Comparison of ENCODE assay signal across 12 cellular contexts in the genomic region with DNA sequence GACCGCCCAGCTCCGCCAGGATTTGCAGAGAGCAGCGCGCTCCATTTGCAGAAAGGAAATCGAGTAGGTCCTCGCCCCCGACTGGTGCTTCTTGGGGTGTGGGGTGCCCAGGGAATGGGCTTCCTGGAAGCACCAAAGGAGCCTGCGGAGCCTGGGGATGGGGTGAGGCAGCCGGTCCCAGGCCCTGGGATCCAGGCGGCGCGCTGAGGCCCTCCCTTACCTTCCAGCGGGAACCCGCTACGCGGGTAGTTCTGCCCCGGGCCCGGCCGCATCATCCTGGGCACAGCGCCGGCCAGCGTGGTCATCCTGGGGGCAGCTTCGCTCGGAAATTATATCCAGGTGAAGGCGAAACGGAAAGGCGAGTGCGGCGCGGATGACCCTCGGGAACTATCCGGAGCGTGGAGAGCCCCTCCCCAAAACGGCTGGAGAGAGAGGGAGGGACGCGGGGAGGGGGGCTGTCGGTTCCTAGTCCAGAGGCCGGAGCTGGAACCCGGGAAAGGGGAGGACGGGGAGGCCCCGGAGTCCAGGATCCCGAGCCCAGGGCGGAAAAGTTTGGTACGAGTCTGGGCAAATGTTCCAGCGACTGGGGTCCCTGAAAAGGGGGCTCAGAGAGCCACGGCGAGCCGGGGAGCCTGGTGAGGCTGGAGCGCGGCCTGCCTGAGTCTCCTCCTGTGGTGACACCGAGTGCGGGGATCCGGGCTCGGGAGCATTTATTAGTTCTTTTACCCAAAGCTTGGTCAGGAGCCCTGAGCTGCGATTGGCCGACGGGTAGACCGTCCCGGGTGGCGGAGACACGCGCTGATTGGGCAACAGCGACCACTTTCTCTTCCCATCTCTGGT. TPM values are rescaled to one million over a fixed set of nuclear protein-coding genes. Genes with fewer than 3 reads are reported as not detected.
A peak's percentile ranks its signal among the peaks of the same experiment; 100 is the strongest.
DNase-seq lines count a peak whose midpoint lies in the region; ATAC-seq and TF ChIP-seq lines count a peak whose summit lies in the region.
"Had no signal": no experiment of that assay in that cellular context is flagged by ENCODE, and none has a peak within 500 bp of the region (broad histone marks: within the 10 kb centered on the region; RNA-seq: fewer than 3 reads in every experiment).

Gene PAX3 (minus strand): TSS at position 688 of the 840 bp plus-strand sequence. CDS start 383 bp downstream, at position 305.

- no peak for ATAC-seq in GM21360 (IDR thresholded peaks at IDR 0.05; ENCODE audit: unreplicated experiment)
- ATAC-seq: activated CD4-positive, CD25-positive, alpha-beta regulatory T cell treated with anti-CD3 and anti-CD28 coated beads, Interleukin-2, amount 50 U/mL, for 24 hours; HCT116 had no signal

- H3K9me3 Mint-ChIP-seq in CD14-positive monocyte, result peaks cover 25 to 95% (median 82%) of the 10 kb centered on the region in 7 donors
- peaks cover 2 to 36% (median 13%) of the 10 kb centered on the region in 6 donors for H3K9me3 Mint-ChIP-seq in immature natural killer cell

- H3K4me3 Mint-ChIP-seq in CD14-positive monocyte, result peak within 1 kb of the TSS; percentile 75 to 96
- peak within 1 kb of the TSS in 2 of 5 donors; percentile 0 to 9 for H3K4me3 Mint-ChIP-seq in immature natural killer cell

- H3K27me3 Mint-ChIP-seq in CD14-positive monocyte (ENCODE audit: low read depth in 3 of 3) (peaks cover 100% of the 10 kb centered on the region in 3 donors), immature natural killer cell (ENCODE audit: low read depth in 3 of 3) (peaks cover 35 to 59% (median 55%) of the 10 kb centered on the region in 3 donors)

- DNase-seq in CD14-positive monocyte (ENCODE audit: low spot score) (no peak), HFF-Myc (ENCODE audit: extremely low read depth, low read depth) (no peak), dedifferentiated amniotic fluid mesenchymal stem cell (ENCODE audit: extremely low spot score) (peak; percentile 96), myocyte (ENCODE audit: low read depth) (peak; percentile 76), ACHN (no peak), immature natural killer cell (no peak)
- no peak for DNase-seq in stimulated activated naive CD4-positive, alpha-beta T cell treated with Interleukin-2 at 50 U/mL for 16 hours (lab: John Stamatoyannopoulos, UW)
- DNase-seq: NCI-H1436 treated with DMSO at 0.1 percent for 48 hours, sigmoid colon had no signal

- H3K27ac Mint-ChIP-seq in CD14-positive monocyte (peak within 1 kb of the TSS in 1 of 7 donors; percentile 70), immature natural killer cell (no peak within 1 kb of the TSS)

- H3K4me3 ChIP-seq in HFF-Myc (replicated peaks; ENCODE audit: low read depth, low read length), result peak within 1 kb of the TSS; percentile 53

- intact Hi-C loops in CD14-positive monocyte (cut with micrococcal nuclease), result no loop called here

- TF ChIP-seq CTCF in CD14-positive monocyte (IDR thresholded peaks at IDR 0.05), result no peak
- no peak for TF ChIP-seq CTCF in HFF-Myc (IDR thresholded peaks at IDR 0.05; ENCODE audit: low read depth, low read length, missing control alignments)

- H3K36me3 Mint-ChIP-seq in CD14-positive monocyte (peaks cover 37 to 43% of the 10 kb centered on the region in 2 donors), immature natural killer cell (peaks cover 4 to 14% (median 13%) of the 10 kb centered on the region in 3 donors)

- in situ Hi-C loops in ACHN (cut with HindIII; ENCODE audit: low pct_ligation_motif_present, low pct_unique_long_range_greater_than_20kb, low sequenced_read_pairs), result no loop called here

- H3K4me1 Mint-ChIP-seq in CD14-positive monocyte, result peaks cover 93% of the 10 kb centered on the region
- H3K4me1 Mint-ChIP-seq in immature natural killer cell, result peaks cover 11 to 28% of the 10 kb centered on the region in 2 donors

RNA-seq across cellular contexts. Expression of gene PAX3, which starts in this region (rescaled TPM):
- not detected for polyA plus RNA-seq in CD14-positive monocyte
- 2.2 and 2.7 TPM in 2 replicates for total RNA-seq in myocyte
- polyA plus RNA-seq in myocyte (2012), result 1.3 TPM
- polyA plus RNA-seq in immature natural killer cell, result not detected
- total RNA-seq: sigmoid colon had no signal
- polyA plus RNA-seq: sigmoid colon had no signal

Comparison
In these comparisons a context has a peak if more than half of its experiments do, and no peak if none do; other contexts are left out.
1. DNase-seq: peak in dedifferentiated amniotic fluid mesenchymal stem cell (single experiment) and myocyte (single experiment); none in CD14-positive monocyte (single experiment), HFF-Myc (single experiment), ACHN (single experiment), stimulated activated naive CD4-positive, alpha-beta T cell treated with Interleukin-2 at 50 U/mL for 16 hours (single experiment) and immature natural killer cell (0 of 3).